In genomic region chr12:111425655-111426054, GRCh38 we compare ENCODE assay signal across 1 cellular context.
TF ChIP-seq lines count a peak whose summit lies in the region.

No MANE protein-coding gene starts in this region.

TF ChIP-seq in HepG2, 621 proteins besides CTCF, POLR2A, EP300 and RAD21:
- TF ChIP-seq ZNF776 (CRISPR knock-in tag; IDR thresholded peaks at IDR 0.05) (no peak), MBD4 (IDR thresholded peaks at IDR 0.05; ENCODE audit: borderline replicate concordance, low read length) (no peak), HCFC1 (IDR thresholded peaks at IDR 0.05; ENCODE audit: low read depth, low read length) (no peak), PPARG (CRISPR knock-in tag; conservative IDR thresholded peaks at IDR 0.05) (peak; percentile 84), ZNF281 (CRISPR knock-in tag; IDR thresholded peaks at IDR 0.05; ENCODE audit: borderline replicate concordance) (no peak), RXRB (CRISPR knock-in tag; IDR thresholded peaks at IDR 0.05; ENCODE audit: borderline replicate concordance) (peak; percentile 73), ZNF800 (CRISPR knock-in tag; IDR thresholded peaks at IDR 0.05) (no peak), ZNF383 (CRISPR knock-in tag; IDR thresholded peaks at IDR 0.05; ENCODE audit: borderline replicate concordance) (no peak), HDAC6 (IDR thresholded peaks at IDR 0.05; ENCODE audit: low read depth, low read length) (no peak)
